ENCODE assay signal across 23 cellular contexts in genomic region chr15:69172854-69173253, GRCh38. TPM values are rescaled to one million over a fixed set of nuclear protein-coding genes. Genes with fewer than 3 reads are reported as not detected.
DNase-seq lines count a peak whose midpoint lies in the region; ATAC-seq, FAIRE-seq and TF ChIP-seq lines count a peak whose summit lies in the region.
"Had no signal": no experiment of that assay in that cellular context is flagged by ENCODE, and none has a peak within 500 bp of the region (broad histone marks: within the 10 kb centered on the region; RNA-seq: fewer than 3 reads in every experiment).

No MANE protein-coding gene starts in this region.

- H3K36me3 ChIP-seq in HCT116 (ENCODE audit: control insufficient read depth in 1 of 2, insufficient read depth in 2 of 2, low read length in 2 of 2) (no peaks in the 10 kb centered on the region), pancreas (no peaks in the 10 kb centered on the region), spleen (no peaks in the 10 kb centered on the region)
- H3K36me3 ChIP-seq: gastroesophageal sphincter, Peyer's patch, SJSA1 had no signal

- RAD21 ChIA-PET in HCT116 (lab: Charles Lee; ENCODE audit: low non-redundant PET in 1 of 2, low total read pairs in 2 of 2, uncharacterized antibody in 2 of 2, unreplicated experiment in 2 of 2) = no interaction called here

- intact Hi-C loops in HCT116 (cut with micrococcal nuclease) (no loop called here), pancreas (cut with DNase I) (no loop called here), spleen (cut with DNase I; ENCODE audit: low total_unique reads) (no loop called here)

- no peak overlapping the region for H3K9ac ChIP-seq in HCT116 (ENCODE audit: low read length)

- CTCF ChIA-PET in HCT116 (lab: Charles Lee) = no interaction called here

- H3K4me3 ChIP-seq in HCT116 (replicated peaks in 1 of 2; ENCODE audit: low read depth in 1 of 2, low read length in 2 of 2) (no peak overlapping the region), pancreas (no peak overlapping the region), spleen (no peak overlapping the region)
- H3K4me3 ChIP-seq: gastroesophageal sphincter, Peyer's patch, SJSA1 had no signal

- H2AFZ ChIP-seq in HCT116 (ENCODE audit: low read depth, low read length, poor library complexity, severe bottlenecking) = no peak overlapping the region

- 29 to 33% methylated on average over 2 of the region's 2 CpGs for WGBS in pancreas, 2 donors
- 93 to 100% (median 95%) methylated on average over 2 of the region's 2 CpGs for WGBS in spleen, 5 donors

- TF ChIP-seq CTCF in HCT116 (IDR thresholded peaks at IDR 0.05 in 2 of 3, conservative IDR thresholded peaks at IDR 0.05 in 1 of 3; ENCODE audit: borderline replicate concordance in 1 of 3, insufficient read depth in 1 of 3, low read depth in 2 of 3, low read length in 2 of 3) = no peak
- TF ChIP-seq CTCF in pancreas (IDR thresholded peaks at IDR 0.05) = no peak
- TF ChIP-seq CTCF in spleen (IDR thresholded peaks at IDR 0.05 in 8 of 11, conservative IDR thresholded peaks at IDR 0.05 in 3 of 11) = no peak

- no peaks in the 10 kb centered on the region for H3K9me3 ChIP-seq in HCT116 (ENCODE audit: control insufficient read depth in 1 of 2, insufficient read depth in 1 of 2, low read depth in 1 of 2, low read length in 2 of 2)
- H3K9me3 ChIP-seq in pancreas = no peaks in the 10 kb centered on the region
- no peaks in the 10 kb centered on the region for H3K9me3 ChIP-seq in spleen
- H3K9me3 ChIP-seq: gastroesophageal sphincter, Peyer's patch, SJSA1 had no signal

- peak overlapping the region; percentile 27 for H3K4me2 ChIP-seq in HCT116 (ENCODE audit: low read length)

- no peak for TF ChIP-seq RAD21 in HCT116 (IDR thresholded peaks at IDR 0.05; ENCODE audit: low read depth)

- H3K79me2 ChIP-seq in HCT116 (ENCODE audit: insufficient read depth, low read length) = peaks cover 23% of the 10 kb centered on the region

- BruUV-seq in HCT116 (replicated peaks; lab: Mats Ljungman, UMichigan) = no TSS peak

- no peak for TF ChIP-seq POLR2A in HCT116 (IDR thresholded peaks at IDR 0.05; ENCODE audit: borderline replicate concordance, extremely low read depth, insufficient read depth, insufficient read length)
- no peak for TF ChIP-seq POLR2A in spleen (IDR thresholded peaks at IDR 0.05)

- POLR2A ChIA-PET in HCT116 (lab: Charles Lee) = interaction anchor here (2.1 kb wide), 1 partner anchor 12 kb away, joined by 9 read pairs; the partner anchor contains the start of gene GLCE

- no peaks in the 10 kb centered on the region for H3K27me3 ChIP-seq in HCT116 (ENCODE audit: insufficient read depth, low read length)
- no peaks in the 10 kb centered on the region for H3K27me3 ChIP-seq in pancreas
- H3K27me3 ChIP-seq in spleen (replicated peaks in 1 of 7) = no peaks in the 10 kb centered on the region
- H3K27me3 ChIP-seq: gastroesophageal sphincter, Peyer's patch, SJSA1 had no signal

- no peaks in the 10 kb centered on the region for H3K9me2 ChIP-seq in HCT116 (ENCODE audit: insufficient read depth)

- FAIRE-seq in colon (lab: Jason Lieb, UNC) = peak; percentile 43
- FAIRE-seq in pancreas (lab: Jason Lieb, UNC) = peak; percentile 51
- FAIRE-seq: HepG2 had no signal

- H3K27ac ChIP-seq in HCT116 (ENCODE audit: low read depth, low read length) (no peak overlapping the region), pancreas (no peak overlapping the region), spleen (no peak overlapping the region)
- H3K27ac ChIP-seq: C4-2B, gastroesophageal sphincter, SJSA1 had no signal

- H4K20me1 ChIP-seq in HCT116 (ENCODE audit: insufficient read depth) = no peaks in the 10 kb centered on the region

- DNase-seq in HCT116 (ENCODE audit: low read depth, low spot score) (no peak), NCI-H526 treated with DMSO at 0.1 percent for 48 hours (lab: John Stamatoyannopoulos, UW) (peak; percentile 51), pancreas (no peak), NCI-H2227 (lab: John Stamatoyannopoulos, UW; ENCODE audit: unreplicated experiment) (no peak), SHP77 (lab: John Stamatoyannopoulos, UW) (no peak), spleen (no peak)
- DNase-seq: activated CD4-positive, alpha-beta T cell treated with anti-CD3 and anti-CD28 coated beads, Interleukin-2, amount 10 ng/mL, durations not matched to agents 24 days and 14 days; activated CD8-positive, alpha-beta memory T cell treated with anti-CD3 and anti-CD28 coated beads for 24 hours; activated naive CD4-positive, alpha-beta T cell treated with anti-CD3 and anti-CD28 coated beads, Interleukin-2, amount 50 U/mL, for 16 hours; activated T-cell treated with anti-CD3 and anti-CD28 coated beads for 4 hours; GOT3; MV-4-11; NCI-H1436; NCI-H2107; NK-92 treated with Interleukin-12 subunit alpha and Interleukin-12 subunit beta, amount 100 ng/mL, for 24 hours; Peyer's patch; T1000 had no signal

- H3K4me1 ChIP-seq in HCT116 (ENCODE audit: control insufficient read depth in 1 of 2, insufficient read depth in 2 of 2, low read length in 2 of 2) (peaks cover 12 to 19% of the 10 kb centered on the region in 2 experiments), pancreas (no peaks in the 10 kb centered on the region), spleen (peaks cover 0 to 5% (median 0%) of the 10 kb centered on the region in 6 donors)
- H3K4me1 ChIP-seq: gastroesophageal sphincter, Peyer's patch, SJSA1 had no signal

- ATAC-seq in HCT116 (peak; percentile 63), pancreas (peak in 2 of 4 donors; percentile 60 to 61)
- ATAC-seq: gastroesophageal sphincter; HepG2; stimulated activated effector memory CD8-positive, alpha-beta T cell treated with anti-CD3 and anti-CD28 coated beads, Interleukin-12 subunit alpha, Interleukin-12 subunit beta, amount 100 ng/mL, for 72 hours had no signal

TF ChIP-seq in HCT116, 20 proteins besides CTCF, POLR2A, EP300 and RAD21:
- TF ChIP-seq FOSL1 (IDR thresholded peaks at IDR 0.05; ENCODE audit: low read depth) (no peak), SRF (IDR thresholded peaks at IDR 0.05; ENCODE audit: low read depth) (no peak), MAX (IDR thresholded peaks at IDR 0.05) (no peak), EZH2 (IDR thresholded peaks at IDR 0.05) (no peak), EZH2phosphoT487 (IDR thresholded peaks at IDR 0.05; ENCODE audit: borderline replicate concordance) (no peak), SP1 (IDR thresholded peaks at IDR 0.05; ENCODE audit: low read depth) (no peak), TCF7L2 (IDR thresholded peaks at IDR 0.05; ENCODE audit: borderline replicate concordance, extremely low read depth, insufficient read depth, insufficient read length) (no peak), JUND (IDR thresholded peaks at IDR 0.05) (no peak), ZNF274 (IDR thresholded peaks at IDR 0.05; ENCODE audit: low read depth, low read length) (no peak), POLR2AphosphoS5 (IDR thresholded peaks at IDR 0.05; ENCODE audit: low read depth, low read length) (no peak), CEBPB (IDR thresholded peaks at IDR 0.05; ENCODE audit: low read depth) (no peak), ATF3 (IDR thresholded peaks at IDR 0.05) (no peak)
- TF ChIP-seq, protein P1, sequence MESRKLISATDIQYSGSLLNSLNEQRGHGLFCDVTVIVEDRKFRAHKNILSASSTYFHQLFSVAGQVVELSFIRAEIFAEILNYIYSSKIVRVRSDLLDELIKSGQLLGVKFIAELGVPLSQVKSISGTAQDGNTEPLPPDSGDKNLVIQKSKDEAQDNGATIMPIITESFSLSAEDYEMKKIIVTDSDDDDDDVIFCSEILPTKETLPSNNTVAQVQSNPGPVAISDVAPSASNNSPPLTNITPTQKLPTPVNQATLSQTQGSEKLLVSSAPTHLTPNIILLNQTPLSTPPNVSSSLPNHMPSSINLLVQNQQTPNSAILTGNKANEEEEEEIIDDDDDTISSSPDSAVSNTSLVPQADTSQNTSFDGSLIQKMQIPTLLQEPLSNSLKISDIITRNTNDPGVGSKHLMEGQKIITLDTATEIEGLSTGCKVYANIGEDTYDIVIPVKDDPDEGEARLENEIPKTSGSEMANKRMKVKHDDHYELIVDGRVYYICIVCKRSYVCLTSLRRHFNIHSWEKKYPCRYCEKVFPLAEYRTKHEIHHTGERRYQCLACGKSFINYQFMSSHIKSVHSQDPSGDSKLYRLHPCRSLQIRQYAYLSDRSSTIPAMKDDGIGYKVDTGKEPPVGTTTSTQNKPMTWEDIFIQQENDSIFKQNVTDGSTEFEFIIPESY (IDR thresholded peaks at IDR 0.05; ENCODE audit: extremely low read depth, insufficient replicate concordance, low read length) = no peak
TF ChIP-seq in HCT116: peak in this region for 0.

RNA-seq across cellular contexts. Expression of gene GLCE, which starts 12.4 kb away (rescaled TPM):
- total RNA-seq in HCT116 (2021; ENCODE audit: unreplicated experiment) (22.2 TPM), pancreas (10 to 100 TPM in 1 of 6 donors, 1 to 10 TPM in 5; 4.3 to 10.8 (median 5.9) TPM), spleen (10 to 100 TPM in 4 of 7 donors, 1 to 10 TPM in 3; 5.4 to 13.3 (median 11.1) TPM)
- 11.0 and 13.0 TPM in 2 replicates for polyA plus RNA-seq in HCT116 (2012)
- polyA plus RNA-seq in pancreas (1 to 10 TPM; 2.7 to 7.5 TPM), spleen (1 to 10 TPM; 2.8 to 4.5 (median 3.9) TPM)
